In genomic region chr10:46540412-46541016, GRCh38 we compare ENCODE assay signal across 10 cellular contexts. TPM values are rescaled to one million over a fixed set of nuclear protein-coding genes. Genes with fewer than 3 reads are reported as not detected.
A peak's percentile ranks its signal among the peaks of the same experiment; 100 is the strongest.
DNase-seq lines count a peak whose midpoint lies in the region; ATAC-seq and TF ChIP-seq lines count a peak whose summit lies in the region.
"Had no signal": no experiment of that assay in that cellular context is flagged by ENCODE, and none has a peak within 500 bp of the region (broad histone marks: within the 10 kb centered on the region; RNA-seq: fewer than 3 reads in every experiment).

No MANE protein-coding gene starts in this region.

- ATAC-seq in IMR-90 (ENCODE audit: low read depth) = peak; percentile 8
- no peak for ATAC-seq in GM21786 (IDR thresholded peaks at IDR 0.05; ENCODE audit: unreplicated experiment)

- peak overlapping the region; percentile 98 for H4K5ac ChIP-seq in IMR-90 (ENCODE audit: low read depth, low read length)

- H4K91ac ChIP-seq in IMR-90 (ENCODE audit: insufficient read depth, low read depth, low read length) (peak overlapping the region; percentile 100), neuronal stem cell (ENCODE audit: low read depth, low read length, poor library complexity) (no peak overlapping the region)

- TF ChIP-seq CTCF in AG04450 (IDR thresholded peaks at IDR 0.05; ENCODE audit: low read depth, low read length) (no peak), IMR-90 (conservative IDR thresholded peaks at IDR 0.05; ENCODE audit: low read depth, low read length) (no peak), fibroblast of villous mesenchyme (IDR thresholded peaks at IDR 0.05; ENCODE audit: insufficient read depth, low read depth, low read length) (no peak)

- no peak for TF ChIP-seq RAD21 in IMR-90 (IDR thresholded peaks at IDR 0.05; ENCODE audit: low read length)

- CTCF ChIA-PET in AG04450 (lab: Charles Lee) (interaction anchor here (0.8 to 1.6 kb wide), 5 partner anchors 10 to 258 kb away, joined by 3 to 4 read pairs (median 3); no protein-coding TSS in a partner anchor), IMR-90 (lab: Yijun Ruan, JAX) (interaction anchor here (1.6 to 2.0 kb wide), 2 partner anchors 10 to 25 kb away, joined by 3 to 5 read pairs; no protein-coding TSS in a partner anchor)

- H3K27me3 ChIP-seq in AG04450 (ENCODE audit: control insufficient read depth, insufficient read depth, low read length) = peaks cover 10% of the 10 kb centered on the region
- H3K27me3 ChIP-seq in IMR-90 (ENCODE audit: control insufficient read depth, insufficient read depth, low read length) = no peaks in the 10 kb centered on the region; the same call in 1 of the 2 replicates
- peaks cover 0 to 67% (median 0%) of the 10 kb centered on the region in 3 experiments for H3K27me3 ChIP-seq in neuronal stem cell (ENCODE audit: control insufficient read depth in 3 of 3, insufficient read depth in 3 of 3, low read depth in 1 of 3, low read length in 3 of 3)

- H3K4me3 ChIP-seq in AG04450 (ENCODE audit: low read depth, low read length) (peak overlapping the region; percentile 20), IMR-90 (ENCODE audit: insufficient read depth, low read depth, low read length) (no peak overlapping the region), fibroblast of villous mesenchyme (ENCODE audit: low read depth, low read length) (peak overlapping the region; percentile 24), neuronal stem cell (ENCODE audit: low read length in 2 of 2) (no peak overlapping the region)

- peak overlapping the region; percentile 71 for H2AK9ac ChIP-seq in IMR-90 (replicated peaks; ENCODE audit: low read depth, low read length, poor library complexity)

- H3K4ac ChIP-seq in IMR-90 (ENCODE audit: low read depth, low read length) = peak overlapping the region; percentile 96
- H3K4ac ChIP-seq in neuronal stem cell (ENCODE audit: low read length) = peak overlapping the region; percentile 6

- H2BK120ac ChIP-seq in IMR-90 (ENCODE audit: low read depth, low read length) = peak overlapping the region; percentile 98
- H2BK120ac ChIP-seq in neuronal stem cell (ENCODE audit: low read depth, low read length) = peak overlapping the region; percentile 1

- peaks cover 36% of the 10 kb centered on the region for H3K27me3 Mint-ChIP-seq in activated T-helper 1 cell treated with anti-CD3 and anti-CD28 coated beads, Interleukin-12 subunit alpha, Interleukin-12 subunit beta, Interleukin-2, Interleukin-4 antibody, amounts not matched to agents 30 ng/mL and 10 ng/mL and 1 ng/mL, durations not matched to agents 14 hours and 24 hours and 36 hours (ENCODE audit: insufficient read depth)

- no peaks in the 10 kb centered on the region for H3K4me1 Mint-ChIP-seq in activated T-helper 1 cell treated with anti-CD3 and anti-CD28 coated beads, Interleukin-12 subunit alpha, Interleukin-12 subunit beta, Interleukin-2, Interleukin-4 antibody, amounts not matched to agents 30 ng/mL and 10 ng/mL and 1 ng/mL, durations not matched to agents 14 hours and 24 hours and 36 hours (ENCODE audit: low read depth)

- H3K9me1 ChIP-seq in IMR-90 (ENCODE audit: insufficient read depth, low read length) = peaks cover 18% of the 10 kb centered on the region

- H3K36me3 ChIP-seq in IMR-90 (ENCODE audit: control insufficient read depth, insufficient read depth, low read length) (no peaks in the 10 kb centered on the region), neuronal stem cell (replicated peaks in 1 of 2; ENCODE audit: control insufficient read depth in 2 of 2, insufficient read depth in 2 of 2, low read length in 2 of 2) (no peaks in the 10 kb centered on the region)

- H3K79me1 ChIP-seq in IMR-90 (ENCODE audit: low read depth in 1 of 2, low read length in 2 of 2) = 0 out of 4 replicates have a peak, but pooled peaks cover 0 to 3% of the 10 kb centered on the region in 2 experiments
- no peaks in the 10 kb centered on the region for H3K79me1 ChIP-seq in neuronal stem cell (ENCODE audit: low read depth, low read length)

- POLR2A ChIA-PET in AG04450 (lab: Yijun Ruan, JAX) (interaction anchor here (0.6 to 1.6 kb wide), 4 partner anchors 10 to 24 kb away, joined by 3 to 5 read pairs (median 3); no protein-coding TSS in a partner anchor), IMR-90 (lab: Charles Lee; ENCODE audit: unreplicated experiment) (no interaction called here)

- H3K4me2 ChIP-seq in IMR-90 (ENCODE audit: low read depth, low read length) (peak overlapping the region; percentile 28), neuronal stem cell (ENCODE audit: insufficient read depth, low read length, poor library complexity, severe bottlenecking) (no peak overlapping the region)

- H4K8ac ChIP-seq in IMR-90 (ENCODE audit: low read depth in 2 of 2, low read length in 2 of 2) = peak overlapping the region; percentile 73 to 78
- H4K8ac ChIP-seq in neuronal stem cell (ENCODE audit: low read depth, low read length) = peak overlapping the region; percentile 44

- no TSS peak for BruUV-seq in IMR-90 (replicated peaks; lab: Mats Ljungman, UMichigan)

- H3K4me1 ChIP-seq in IMR-90 (ENCODE audit: control insufficient read depth, insufficient read depth, low read length) (peaks cover 16% of the 10 kb centered on the region), neuronal stem cell (ENCODE audit: control insufficient read depth in 2 of 2, insufficient read depth in 1 of 2, low read depth in 1 of 2, low read length in 2 of 2) (peaks cover 0 to 21% of the 10 kb centered on the region in 2 donors)

- H3K18ac ChIP-seq in IMR-90 (ENCODE audit: low read depth, low read length) (peak overlapping the region; percentile 93), neuronal stem cell (ENCODE audit: low read length) (peak overlapping the region; percentile 36)

- DNase-seq in AG04450 (ENCODE audit: low read depth, low spot score) = no peak
- no peak for DNase-seq in IMR-90
- DNase-seq in fibroblast of villous mesenchyme (ENCODE audit: low read depth) = no peak
- no peak for DNase-seq in neuronal stem cell (ENCODE audit: low spot score)
- no peak for DNase-seq in 8988T
- no peak for DNase-seq in activated T-helper 1 cell treated with anti-CD3 and anti-CD28 coated beads, Interleukin-12 subunit alpha, Interleukin-12 subunit beta, Interleukin-2, Interleukin-4 antibody, amounts not matched to agents 30 ng/mL and 10 ng/mL and 1 ng/mL, durations not matched to agents 14 hours and 24 hours and 36 hours (ENCODE audit: low spot score)
- DNase-seq in mesenteric fat pad (ENCODE audit: low spot score) = no peak
- DNase-seq: KG1, NCI-H510A treated with DMSO at 0.1 percent for 48 hours had no signal

- intact Hi-C loops in IMR-90 (cut with micrococcal nuclease) = no loop called here
- intact Hi-C loops in activated T-helper 1 cell treated with anti-CD3 and anti-CD28 coated beads, Interleukin-12 subunit alpha, Interleukin-12 subunit beta, Interleukin-2, Interleukin-4 antibody, amounts not matched to agents 30 ng/mL and 10 ng/mL and 1 ng/mL, durations not matched to agents 14 hours and 24 hours and 36 hours (cut with micrococcal nuclease) = no loop called here

- H3K27ac ChIP-seq in AG04450 (ENCODE audit: low read depth, low read length) (peak overlapping the region; percentile 74), IMR-90 (ENCODE audit: insufficient read depth, low read length) (peak overlapping the region; percentile 89), neuronal stem cell (replicated peaks; ENCODE audit: low read length) (no peak overlapping the region)

- no peak overlapping the region for H3K27ac Mint-ChIP-seq in activated T-helper 1 cell treated with anti-CD3 and anti-CD28 coated beads, Interleukin-12 subunit alpha, Interleukin-12 subunit beta, Interleukin-2, Interleukin-4 antibody, amounts not matched to agents 30 ng/mL and 10 ng/mL and 1 ng/mL, durations not matched to agents 14 hours and 24 hours and 36 hours

- H3K36me3 Mint-ChIP-seq in activated T-helper 1 cell treated with anti-CD3 and anti-CD28 coated beads, Interleukin-12 subunit alpha, Interleukin-12 subunit beta, Interleukin-2, Interleukin-4 antibody, amounts not matched to agents 30 ng/mL and 10 ng/mL and 1 ng/mL, durations not matched to agents 14 hours and 24 hours and 36 hours (ENCODE audit: low read depth) = no peaks in the 10 kb centered on the region

- TF ChIP-seq POLR2A in IMR-90 (IDR thresholded peaks at IDR 0.05; ENCODE audit: low read depth, low read length) = no peak

- in situ Hi-C loops in IMR-90 (cut with MboI; ENCODE audit: low sequenced_read_pairs) = loop anchor here (25.0 kb wide), 2 partner anchors 872 to 1553 kb away; partner anchors contain the start of gene DEPP1

- peak overlapping the region; percentile 82 for H2BK20ac ChIP-seq in IMR-90 (ENCODE audit: low read depth, low read length)

- H3K9ac ChIP-seq in IMR-90 (ENCODE audit: low read depth, low read length) (peak overlapping the region; percentile 60), neuronal stem cell (ENCODE audit: low read depth, low read length, poor library complexity) (no peak overlapping the region)

- H3K9me3 Mint-ChIP-seq in activated T-helper 1 cell treated with anti-CD3 and anti-CD28 coated beads, Interleukin-12 subunit alpha, Interleukin-12 subunit beta, Interleukin-2, Interleukin-4 antibody, amounts not matched to agents 30 ng/mL and 10 ng/mL and 1 ng/mL, durations not matched to agents 14 hours and 24 hours and 36 hours = no peaks in the 10 kb centered on the region

- H3K9me3 ChIP-seq in AG04450 (ENCODE audit: control insufficient read depth, insufficient read depth, low read length) (no peaks in the 10 kb centered on the region), IMR-90 (ENCODE audit: control insufficient read depth, insufficient read depth, low read length) (no peaks in the 10 kb centered on the region), neuronal stem cell (replicated peaks in 1 of 2; ENCODE audit: control insufficient read depth in 2 of 2, insufficient read depth in 1 of 2, low read depth in 1 of 2, low read length in 2 of 2) (no peaks in the 10 kb centered on the region)

- H4K20me1 ChIP-seq in IMR-90 (ENCODE audit: insufficient read depth, low read length) = no peaks in the 10 kb centered on the region

- dilution Hi-C loops in IMR-90 (cut with HindIII; ENCODE audit: low sequenced_read_pairs, unreplicated experiment) = no loop called here

- H3K4me3 Mint-ChIP-seq in activated T-helper 1 cell treated with anti-CD3 and anti-CD28 coated beads, Interleukin-12 subunit alpha, Interleukin-12 subunit beta, Interleukin-2, Interleukin-4 antibody, amounts not matched to agents 30 ng/mL and 10 ng/mL and 1 ng/mL, durations not matched to agents 14 hours and 24 hours and 36 hours = no peak overlapping the region

- WGBS in IMR-90 (ENCODE audit: extremely low coverage in 2 of 2, insufficient read length in 1 of 2), 2 experiments = 92% methylated on average over 4 of the region's 8 CpGs; no CpG with 5 or more reads in 1 of the 2 experiments
- no CpG with 5 or more reads among the region's 8 CpGs for WGBS in neuronal stem cell (ENCODE audit: extremely low coverage in 2 of 2, insufficient read length in 2 of 2, insufficient replicate concordance in 1 of 2), 2 donors

- no peak overlapping the region for H2BK12ac ChIP-seq in neuronal stem cell (ENCODE audit: low read length)

- H3K14ac ChIP-seq in IMR-90 (replicated peaks; ENCODE audit: low read depth, low read length) = peak overlapping the region; percentile 73
- H3K14ac ChIP-seq in neuronal stem cell (ENCODE audit: low read length) = no peak overlapping the region

- H2AFZ ChIP-seq in IMR-90 (replicated peaks; ENCODE audit: low read length, poor library complexity) = peak overlapping the region; percentile 53
- H2AFZ ChIP-seq in neuronal stem cell (ENCODE audit: low read length) = no peak overlapping the region

- H2AK5ac ChIP-seq in IMR-90 (ENCODE audit: low read depth, low read length) (peak overlapping the region; percentile 91), neuronal stem cell (ENCODE audit: low read depth, low read length) (no peak overlapping the region)

- H3K56ac ChIP-seq in IMR-90 (ENCODE audit: extremely low read depth, insufficient read depth, low read length) = peak overlapping the region; percentile 90

- H2BK15ac ChIP-seq in IMR-90 (ENCODE audit: low read depth, low read length) (peak overlapping the region; percentile 14; the same call in 2 of the 3 replicates), neuronal stem cell (ENCODE audit: low read length) (peak overlapping the region; percentile 6)

- peak overlapping the region; percentile 74 for H2BK5ac ChIP-seq in IMR-90 (ENCODE audit: low read depth, low read length, poor library complexity, severe bottlenecking)
- peak overlapping the region; percentile 0 for H2BK5ac ChIP-seq in neuronal stem cell (ENCODE audit: low read length)

- H3K23ac ChIP-seq in IMR-90 (ENCODE audit: low read depth, low read length) (peak overlapping the region; percentile 35), neuronal stem cell (ENCODE audit: low read depth, low read length, poor library complexity) (no peak overlapping the region)

RNA-seq across cellular contexts. Expression of gene GPRIN2, which starts 15.9 kb away (rescaled TPM):
- polyA plus RNA-seq in AG04450 (2011; rRNA removed) (not detected in 2 replicates), IMR-90 (2012; rRNA removed) (not detected in 2 replicates)
- polyA minus RNA-seq in AG04450 (2011; rRNA and poly(A)+ RNA removed) = not detected in 2 replicates
- total RNA-seq in IMR-90 (2012; rRNA removed) (under 0.01 TPM in 1 of 2 replicates, not detected in the other), fibroblast of villous mesenchyme (not detected in 2 replicates), mesenteric fat pad (not detected)
- polyA plus RNA-seq in IMR-90 (2012; cell fraction: cytosol; rRNA removed) = not detected in 2 replicates
- polyA plus RNA-seq in IMR-90 (2012; cell fraction: nucleus; rRNA removed; ENCODE audit: low replicate concordance) = 0.11 and 0.37 TPM in 2 replicates
- 4.9 TPM for polyA plus RNA-seq in neuronal stem cell (2013, experiment 1 of 2)
- polyA plus RNA-seq in neuronal stem cell (2013, experiment 2 of 2) = 4.9 TPM
- total RNA-seq in activated T-helper 1 cell treated with anti-CD3 and anti-CD28 coated beads, Interleukin-12 subunit alpha, Interleukin-12 subunit beta, Interleukin-2, Interleukin-4 antibody, amounts not matched to agents 30 ng/mL and 10 ng/mL and 1 ng/mL, durations not matched to agents 14 hours and 24 hours and 36 hours = not detected in 2 replicates

RNA-seq across cellular contexts. Expression of gene SYT15, which starts 38.4 kb away (rescaled TPM):
- polyA plus RNA-seq in AG04450 (2011; rRNA removed) = 0.15 and 0.20 TPM in 2 replicates
- polyA minus RNA-seq in AG04450 (2011; rRNA and poly(A)+ RNA removed) = 0.05 and 0.26 TPM in 2 replicates
- total RNA-seq in IMR-90 (2012; rRNA removed) = 0.54 and 1.1 TPM in 2 replicates
- polyA plus RNA-seq in IMR-90 (2012; rRNA removed) = 0.42 and 0.68 TPM in 2 replicates
- 0.09 and 0.25 TPM in 2 replicates for polyA plus RNA-seq in IMR-90 (2012; cell fraction: cytosol; rRNA removed)
- polyA plus RNA-seq in IMR-90 (2012; cell fraction: nucleus; rRNA removed; ENCODE audit: low replicate concordance) = 0.41 and 0.94 TPM in 2 replicates
- total RNA-seq in fibroblast of villous mesenchyme = under 0.01 and 0.64 TPM in 2 replicates
- 0.22 TPM for polyA plus RNA-seq in neuronal stem cell (2013, experiment 1 of 2)
- 0.24 TPM for polyA plus RNA-seq in neuronal stem cell (2013, experiment 2 of 2)
- total RNA-seq in activated T-helper 1 cell treated with anti-CD3 and anti-CD28 coated beads, Interleukin-12 subunit alpha, Interleukin-12 subunit beta, Interleukin-2, Interleukin-4 antibody, amounts not matched to agents 30 ng/mL and 10 ng/mL and 1 ng/mL, durations not matched to agents 14 hours and 24 hours and 36 hours = 0.96 and 1.5 TPM in 2 replicates
- total RNA-seq in mesenteric fat pad = 6.3 TPM

Comparison
In these comparisons a context has a peak if more than half of its experiments do, and no peak if none do; other contexts are left out.
1. H3K4me3 ChIP-seq: peak in AG04450 (single experiment) and fibroblast of villous mesenchyme (single experiment); none in IMR-90 (single experiment) and neuronal stem cell (0 of 2).